ENCODE assay signal across 26 cellular contexts in the genomic region with DNA sequence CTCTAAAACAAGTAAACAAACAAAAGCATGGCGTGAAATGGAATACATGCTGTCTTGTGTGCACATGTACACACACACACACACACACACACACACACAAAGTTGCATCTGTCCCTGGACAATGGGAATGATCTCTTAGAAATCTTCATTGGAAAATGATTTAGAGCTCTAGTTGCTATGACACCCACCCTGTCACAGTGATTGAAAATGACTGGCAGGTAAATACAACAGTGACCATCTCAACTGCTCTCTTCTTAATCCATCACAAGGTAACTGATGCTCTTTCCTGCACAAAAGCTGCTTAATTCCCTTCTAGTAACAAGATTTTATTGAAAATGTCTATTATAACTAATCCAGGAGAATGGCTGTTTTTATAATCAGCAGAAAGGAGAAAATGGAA.
"Had no signal": no experiment of that assay in that cellular context is flagged by ENCODE, and none has a peak within 500 bp of the region (broad histone marks: within the 10 kb centered on the region; RNA-seq: fewer than 3 reads in every experiment).

No MANE protein-coding gene starts in this region.

- H3K27ac ChIP-seq: ascending aorta, body of pancreas had no signal

- H3K36me3 ChIP-seq: ascending aorta, MG63 had no signal

- H3K27ac Mint-ChIP-seq: activated B cell treated with CpG ODN at 0.5 μM for 24 hours; activated CD4-positive, alpha-beta memory T cell treated with anti-CD3 and anti-CD28 coated beads for 36 hours; activated CD4-positive, alpha-beta T cell treated with anti-CD3 and anti-CD28 coated beads, Interleukin-2, amount 10 ng/mL, durations not matched to agents 7 days and 5 days; activated naive CD4-positive, alpha-beta T cell treated with anti-CD3 and anti-CD28 coated beads, Interleukin-2, amount 50 U/mL, for 72 hours; activated naive CD8-positive, alpha-beta T cell treated with anti-CD3 and anti-CD28 coated beads, Interleukin-2, amount 50 U/mL, for 24 hours; T-helper 17 cell had no signal

- H3K4me1 ChIP-seq: ascending aorta, body of pancreas had no signal

- H3K9me3 ChIP-seq: ascending aorta, body of pancreas, MG63 had no signal

- H3K36me3 Mint-ChIP-seq: activated CD4-positive, alpha-beta memory T cell treated with anti-CD3 and anti-CD28 coated beads for 36 hours; activated naive CD4-positive, alpha-beta T cell treated with anti-CD3 and anti-CD28 coated beads, Interleukin-2, amount 50 U/mL, for 72 hours had no signal

- H3K4me1 Mint-ChIP-seq: activated B cell treated with CpG ODN at 0.5 μM for 24 hours; activated CD4-positive, alpha-beta T cell treated with anti-CD3 and anti-CD28 coated beads, Interleukin-2, amount 10 ng/mL, durations not matched to agents 7 days and 5 days; activated naive CD8-positive, alpha-beta T cell treated with anti-CD3 and anti-CD28 coated beads, Interleukin-2, amount 50 U/mL, for 24 hours; T-helper 17 cell had no signal

- H3K4me3 ChIP-seq: ascending aorta, body of pancreas, MG63 had no signal

- H3K4me3 Mint-ChIP-seq: activated B cell treated with CpG ODN at 0.5 μM for 24 hours; activated CD4-positive, alpha-beta memory T cell treated with anti-CD3 and anti-CD28 coated beads for 36 hours; activated CD4-positive, alpha-beta T cell treated with anti-CD3 and anti-CD28 coated beads, Interleukin-2, amount 10 ng/mL, durations not matched to agents 7 days and 5 days; activated naive CD8-positive, alpha-beta T cell treated with anti-CD3 and anti-CD28 coated beads, Interleukin-2, amount 50 U/mL, for 24 hours; activated T-cell treated with anti-CD3 and anti-CD28 coated beads, Interleukin-2, amount 50 U/mL, for 4 hours; T-helper 17 cell had no signal

- DNase-seq: activated B cell treated with CpG ODN at 0.5 μM for 24 hours; activated CD4-positive, alpha-beta memory T cell treated with anti-CD3 and anti-CD28 coated beads for 36 hours; activated CD4-positive, alpha-beta T cell treated with anti-CD3 and anti-CD28 coated beads for 1 hour; activated CD4-positive, alpha-beta T cell treated with anti-CD3 and anti-CD28 coated beads, Interleukin-2, amount 10 ng/mL, durations not matched to agents 7 days and 5 days; activated CD8-positive, alpha-beta memory T cell treated with anti-CD3 and anti-CD28 coated beads for 24 hours; activated effector memory CD4-positive, alpha-beta T cell treated with anti-CD3 and anti-CD28 coated beads, Interleukin-2, amount 50 U/mL, for 16 hours; activated naive CD4-positive, alpha-beta T cell treated with Interleukin-2 at 50 U/mL for 16 hours; activated naive CD8-positive, alpha-beta T cell treated with anti-CD3 and anti-CD28 coated beads, Interleukin-2, amount 50 U/mL, for 24 hours; activated T-cell treated with anti-CD3 and anti-CD28 coated beads, Interleukin-2, amount 50 U/mL, for 4 hours; amniotic stem cell; body of pancreas; central memory CD4-positive, alpha-beta T cell; MG63; MV-4-11; NCI-H1092 treated with DMSO at 0.1 percent for 48 hours; NCI-H1436 treated with DMSO at 0.1 percent for 48 hours; NCI-H187; NCI-H2081; NCI-H2171 treated with DMSO at 0.1 percent for 48 hours; NCI-H446; NCI-H774; SIG-M5; T-helper 17 cell; T-helper 9 cell had no signal

- H3K9me3 Mint-ChIP-seq: activated B cell treated with CpG ODN at 0.5 μM for 24 hours; activated CD4-positive, alpha-beta memory T cell treated with anti-CD3 and anti-CD28 coated beads for 36 hours; activated CD4-positive, alpha-beta T cell treated with anti-CD3 and anti-CD28 coated beads, Interleukin-2, amount 10 ng/mL, durations not matched to agents 7 days and 5 days; activated naive CD8-positive, alpha-beta T cell treated with anti-CD3 and anti-CD28 coated beads, Interleukin-2, amount 50 U/mL, for 24 hours had no signal

- H3K27me3 Mint-ChIP-seq: activated B cell treated with CpG ODN at 0.5 μM for 24 hours; activated CD4-positive, alpha-beta memory T cell treated with anti-CD3 and anti-CD28 coated beads for 36 hours; activated CD4-positive, alpha-beta T cell treated with anti-CD3 and anti-CD28 coated beads, Interleukin-2, amount 10 ng/mL, durations not matched to agents 7 days and 5 days; activated naive CD8-positive, alpha-beta T cell treated with anti-CD3 and anti-CD28 coated beads, Interleukin-2, amount 50 U/mL, for 24 hours; T-helper 17 cell had no signal

- H3K27me3 ChIP-seq: ascending aorta, body of pancreas, MG63 had no signal

- ATAC-seq: activated naive CD4-positive, alpha-beta T cell treated with anti-CD3 and anti-CD28 coated beads, Interleukin-2, amount 50 U/mL, for 72 hours; activated naive CD8-positive, alpha-beta T cell treated with anti-CD3 and anti-CD28 coated beads, Interleukin-2, amount 50 U/mL, for 24 hours; activated T-cell treated with anti-CD3 and anti-CD28 coated beads, Interleukin-2, amount 50 U/mL, for 4 hours; body of pancreas; T-helper 17 cell had no signal
